Comparison of ENCODE assay signal across 13 cellular contexts in genomic region chr3:56389213-56389830, GRCh38.
"Had no signal": no experiment of that assay in that cellular context is flagged by ENCODE, and none has a peak within 500 bp of the region (broad histone marks: within the 10 kb centered on the region; RNA-seq: fewer than 3 reads in every experiment).

No MANE protein-coding gene starts in this region.

- H3K4me2 ChIP-seq: hepatocyte had no signal

- H3K4me3 Mint-ChIP-seq: nephron progenitor cell; stimulated activated naive B cell treated with anti-CD40 and anti-IgM and Interleukin-4, amounts not matched to agents 10 μg/mL and 1 μg/mL and 100 μg/mL, for 72 hours had no signal

- H3K79me2 ChIP-seq: hepatocyte had no signal

- H3K9me3 Mint-ChIP-seq: nephron progenitor cell had no signal

- H2AFZ ChIP-seq: hepatocyte had no signal

- H3K4me1 Mint-ChIP-seq: nephron progenitor cell had no signal

- H3K4me1 ChIP-seq: gastroesophageal sphincter, SJSA1, suprapubic skin, upper lobe of left lung had no signal

- H3K27ac ChIP-seq: coronary artery, gastroesophageal sphincter, hepatocyte, SJSA1, suprapubic skin, upper lobe of left lung had no signal

- ATAC-seq: gastroesophageal sphincter; left ventricle myocardium superior; stimulated activated naive B cell treated with anti-CD40 and anti-IgM and Interleukin-4, amounts not matched to agents 10 μg/mL and 1 μg/mL and 100 μg/mL, for 72 hours had no signal

- H3K27me3 ChIP-seq: hepatocyte, SJSA1, upper lobe of left lung had no signal

- H3K4me3 ChIP-seq: coronary artery, gastroesophageal sphincter, hepatocyte, SJSA1, suprapubic skin, upper lobe of left lung had no signal

- H3K36me3 Mint-ChIP-seq: stimulated activated naive B cell treated with anti-CD40 and anti-IgM and Interleukin-4, amounts not matched to agents 10 μg/mL and 1 μg/mL and 100 μg/mL, for 72 hours had no signal

- H3K9me3 ChIP-seq: gastroesophageal sphincter, SJSA1, suprapubic skin, upper lobe of left lung had no signal

- H3K36me3 ChIP-seq: gastroesophageal sphincter, SJSA1, suprapubic skin, upper lobe of left lung had no signal

- DNase-seq: activated CD4-positive, CD25-positive, alpha-beta regulatory T cell treated with anti-CD3 and anti-CD28 coated beads, Interleukin-2, amount 50 U/mL, for 72 hours; central memory CD4-positive, alpha-beta T cell; effector CD4-positive, alpha-beta T cell; left ventricle myocardium superior; mesendoderm; nephron progenitor cell; stimulated activated naive B cell treated with anti-CD40 and anti-IgM and Interleukin-4, amounts not matched to agents 10 μg/mL and 1 μg/mL and 100 μg/mL, for 72 hours; upper lobe of left lung had no signal

- H3K27ac Mint-ChIP-seq: nephron progenitor cell; stimulated activated naive B cell treated with anti-CD40 and anti-IgM and Interleukin-4, amounts not matched to agents 10 μg/mL and 1 μg/mL and 100 μg/mL, for 72 hours had no signal
